ENCODE assay signal across 30 cellular contexts in the genomic region with DNA sequence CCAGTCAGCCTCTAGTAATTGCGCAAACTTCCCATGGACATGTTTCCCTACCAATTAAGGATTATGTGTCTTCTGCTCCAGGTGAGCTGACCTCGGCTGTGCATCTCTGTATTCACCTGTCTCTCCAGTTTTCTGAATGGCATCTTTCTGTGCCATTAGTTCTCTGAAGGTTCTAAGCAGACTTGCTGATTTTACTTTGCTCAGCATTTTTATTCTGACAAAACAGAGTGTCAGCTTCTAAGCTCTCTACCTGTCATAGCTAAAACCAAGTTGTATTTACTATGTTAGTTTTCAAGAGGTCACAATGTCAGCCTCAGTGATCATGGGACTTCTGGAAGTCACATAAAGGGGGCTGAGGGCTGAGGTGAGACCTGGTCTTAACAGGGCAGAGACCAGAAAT.
A peak's percentile ranks its signal among the peaks of the same experiment; 100 is the strongest.
DNase-seq lines count a peak whose midpoint lies in the region; ATAC-seq, FAIRE-seq and TF ChIP-seq lines count a peak whose summit lies in the region.
"Had no signal": no experiment of that assay in that cellular context is flagged by ENCODE, and none has a peak within 500 bp of the region (broad histone marks: within the 10 kb centered on the region; RNA-seq: fewer than 3 reads in every experiment).

No MANE protein-coding gene starts in this region.

- 5% methylated on average over 2 of the region's 2 CpGs for WGBS in HepG2 (ENCODE audit: low lambda C conversion rate)
- no CpG with 5 or more reads among the region's 2 CpGs for WGBS in right lobe of liver (ENCODE audit: insufficient coverage, low coverage, low lambda C conversion rate, missing lambda C conversion rate)
- WGBS in A549 (ENCODE audit: missing lambda C conversion rate), result 0% methylated on average over 1 of the region's 2 CpGs

- FAIRE-seq in HepG2 (lab: Jason Lieb, UNC) (no peak), A549 (lab: Jason Lieb, UNC) (no peak)
- FAIRE-seq: A204.1, D721Med had no signal

- TF ChIP-seq POLR2A in HepG2 (IDR thresholded peaks at IDR 0.05; ENCODE audit: insufficient read depth in 1 of 2, low read depth in 2 of 2, low read length in 2 of 2), result no peak
- no peak for TF ChIP-seq POLR2A in right lobe of liver (IDR thresholded peaks at IDR 0.05)
- TF ChIP-seq POLR2A in A549 (IDR thresholded peaks at IDR 0.05; ENCODE audit: low read length), result no peak

- TF ChIP-seq RAD21 in HepG2 (CRISPR knock-in tag; IDR thresholded peaks at IDR 0.05) (no peak), A549 (conservative IDR thresholded peaks at IDR 0.05 in 1 of 2, IDR thresholded peaks at IDR 0.05 in 1 of 2) (no peak)

- no peak overlapping the region for H2AFZ ChIP-seq in HepG2 (ENCODE audit: low read length)

- no peaks in the 10 kb centered on the region for H3K27me3 ChIP-seq in HepG2 (ENCODE audit: control insufficient read depth in 1 of 2, insufficient read depth in 2 of 2, low read length in 2 of 2)
- no peaks in the 10 kb centered on the region for H3K27me3 ChIP-seq in right lobe of liver
- H3K27me3 ChIP-seq: BE2C; BLaER1; BLaER1 treated with 17β-estradiol and CSF1 and Interleukin-3, amounts not matched to agents 10 nM and 100 nM had no signal

- in situ Hi-C loops in HepG2 (cut with HindIII; ENCODE audit: extremely low pct_ligation_motif_present, low pct_unique_long_range_greater_than_20kb), result no loop called here

- ATAC-seq in HepG2 (no peak), right lobe of liver (no peak), A549 (no peak)
- ATAC-seq: CD8-positive, alpha-beta T cell had no signal

- H3K27ac ChIP-seq in HepG2 (ENCODE audit: extremely low read length, insufficient read depth, low read length), result no peak overlapping the region
- H3K27ac ChIP-seq in right lobe of liver, result no peak overlapping the region
- H3K27ac ChIP-seq in A549, result no peak overlapping the region
- H3K27ac ChIP-seq: 22Rv1; BLaER1; BLaER1 treated with 17β-estradiol and CSF1 and Interleukin-3, amounts not matched to agents 10 nM and 100 nM; C4-2B had no signal

- H3K79me2 ChIP-seq in HepG2 (ENCODE audit: insufficient read depth, low read length), result no peaks in the 10 kb centered on the region

- no TSS peak for BruUV-seq in HepG2 (replicated peaks; lab: Mats Ljungman, UMichigan)

- intact Hi-C loops in HepG2 (cut with micrococcal nuclease; ENCODE audit: unreplicated experiment) (no loop called here), right lobe of liver (cut with DNase I) (no loop called here)

- no peaks in the 10 kb centered on the region for H3K36me3 ChIP-seq in HepG2 (replicated peaks in 1 of 2; ENCODE audit: control insufficient read depth in 1 of 2, insufficient read depth in 2 of 2, low read length in 2 of 2)
- H3K36me3 ChIP-seq in right lobe of liver, result no peaks in the 10 kb centered on the region
- H3K36me3 ChIP-seq: BE2C; BLaER1; BLaER1 treated with 17β-estradiol and CSF1 and Interleukin-3, amounts not matched to agents 10 nM and 100 nM had no signal

- no peak for DNase-seq in HepG2 (ENCODE audit: low spot score)
- DNase-seq in right lobe of liver, result no peak
- DNase-seq in A549 (ENCODE audit: low read depth in 1 of 2, low spot score in 1 of 2), result no peak
- no peak for DNase-seq in NCI-H1092 (lab: John Stamatoyannopoulos, UW)
- DNase-seq: 8988T; ACHN; AML-193; BE2C; C1 segment of cervical spinal cord; Caco-2; Calu3; CD4-positive, alpha-beta memory T cell; CD4-positive, alpha-beta T cell; CD4-positive, CD25-positive, alpha-beta regulatory T cell; CD8-positive, alpha-beta memory T cell; CD8-positive, alpha-beta T cell; COR-L47; DMS 273 treated with DMSO at 0.1 percent for 48 hours; DMS153; DMS53; DMS79; DMS79 treated with DMSO at 0.1 percent for 48 hours; DND-41; EL had no signal

- no peak overlapping the region for H3K4me3 ChIP-seq in HepG2 (replicated peaks in 1 of 3; ENCODE audit: insufficient read depth in 1 of 3, low read depth in 2 of 3, low read length in 3 of 3)
- H3K4me3 ChIP-seq in right lobe of liver, result no peak overlapping the region
- H3K4me3 ChIP-seq in A549, result no peak overlapping the region
- H3K4me3 ChIP-seq: BLaER1; BLaER1 treated with 17β-estradiol and CSF1 and Interleukin-3, amounts not matched to agents 10 nM and 100 nM had no signal

- TF ChIP-seq EP300 in HepG2 (IDR thresholded peaks at IDR 0.05; ENCODE audit: low read depth in 2 of 2, low read length in 2 of 2), result no peak
- TF ChIP-seq EP300 in HepG2 (CRISPR knock-in tag; IDR thresholded peaks at IDR 0.05; ENCODE audit: borderline replicate concordance), result no peak
- TF ChIP-seq EP300 in A549 (IDR thresholded peaks at IDR 0.05), result no peak

- H3K4me1 ChIP-seq in HepG2 (ENCODE audit: insufficient read depth, low read length) (no peaks in the 10 kb centered on the region), right lobe of liver (no peaks in the 10 kb centered on the region), A549 (no peaks in the 10 kb centered on the region)
- H3K4me1 ChIP-seq: BE2C; BLaER1; BLaER1 treated with 17β-estradiol and CSF1 and Interleukin-3, amounts not matched to agents 10 nM and 100 nM; Caco-2 had no signal

- no peak overlapping the region for H3K9ac ChIP-seq in HepG2 (ENCODE audit: insufficient read depth, low read depth, low read length)
- H3K9ac ChIP-seq: BLaER1; BLaER1 treated with 17β-estradiol and CSF1 and Interleukin-3, amounts not matched to agents 10 nM and 100 nM had no signal

- CTCF ChIA-PET in HepG2 (lab: Yijun Ruan, JAX; ENCODE audit: low intra/inter-chr PET ratio, low total read pairs), result no interaction called here
- CTCF ChIA-PET in A549 (lab: Yijun Ruan, JAX), result no interaction called here

- H3K9me3 ChIP-seq in HepG2 (ENCODE audit: low read length), result no peaks in the 10 kb centered on the region
- H3K9me3 ChIP-seq in right lobe of liver, result no peaks in the 10 kb centered on the region
- H3K9me3 ChIP-seq in A549, result no peaks in the 10 kb centered on the region
- H3K9me3 ChIP-seq: BE2C; BLaER1; BLaER1 treated with 17β-estradiol and CSF1 and Interleukin-3, amounts not matched to agents 10 nM and 100 nM; Caco-2 had no signal

- TF ChIP-seq CTCF in HepG2 (CRISPR knock-in tag; IDR thresholded peaks at IDR 0.05), result no peak
- TF ChIP-seq CTCF in right lobe of liver (IDR thresholded peaks at IDR 0.05), result no peak
- no peak for TF ChIP-seq CTCF in A549 (IDR thresholded peaks at IDR 0.05)

- H3K4me2 ChIP-seq in HepG2 (ENCODE audit: low read depth, low read length), result no peak overlapping the region
- no peak overlapping the region for H3K4me2 ChIP-seq in A549
- H3K4me2 ChIP-seq: BLaER1; BLaER1 treated with 17β-estradiol and CSF1 and Interleukin-3, amounts not matched to agents 10 nM and 100 nM had no signal

- no peaks in the 10 kb centered on the region for H4K20me1 ChIP-seq in HepG2 (ENCODE audit: insufficient read depth, low read length)
- H4K20me1 ChIP-seq: BLaER1; BLaER1 treated with 17β-estradiol and CSF1 and Interleukin-3, amounts not matched to agents 10 nM and 100 nM had no signal

- POLR2A ChIA-PET in HepG2 (lab: Yijun Ruan, JAX) (no interaction called here), A549 (lab: Yijun Ruan, JAX) (no interaction called here)

TF ChIP-seq in HepG2, 621 proteins besides CTCF, POLR2A, EP300 and RAD21 (continues in another document):
- no peak for TF ChIP-seq TFAP4 (IDR thresholded peaks at IDR 0.05; ENCODE audit: borderline replicate concordance, low read depth)
- no peak for TF ChIP-seq ZNF136 (CRISPR knock-in tag; IDR thresholded peaks at IDR 0.05; ENCODE audit: low read depth)

TF ChIP-seq in A549, 52 proteins besides CTCF, POLR2A, EP300 and RAD21:
- TF ChIP-seq BHLHE40 (IDR thresholded peaks at IDR 0.05; ENCODE audit: low read depth, low read length) (no peak), E2F6 (IDR thresholded peaks at IDR 0.05; ENCODE audit: borderline replicate concordance, low read depth) (no peak), NPAS2 (CRISPR knock-in tag; IDR thresholded peaks at IDR 0.05; ENCODE audit: borderline replicate concordance) (no peak), GATA3 (IDR thresholded peaks at IDR 0.05; ENCODE audit: borderline replicate concordance) (no peak), MAFK (IDR thresholded peaks at IDR 0.05; ENCODE audit: partially characterized antibody) (peak; percentile 55)
TF ChIP-seq in A549: peak in this region for 1.

Comparison
In these comparisons a context has a peak if more than half of its experiments do, and no peak if none do; other contexts are left out.
1. Of the 38 proteins assayed by ChIP-seq in both HepG2 and A549: peak only in HepG2: none; only in A549: none; in both: MAFK; in neither: 37.